ENCODE assay signal across 21 cellular contexts in the genomic region with DNA sequence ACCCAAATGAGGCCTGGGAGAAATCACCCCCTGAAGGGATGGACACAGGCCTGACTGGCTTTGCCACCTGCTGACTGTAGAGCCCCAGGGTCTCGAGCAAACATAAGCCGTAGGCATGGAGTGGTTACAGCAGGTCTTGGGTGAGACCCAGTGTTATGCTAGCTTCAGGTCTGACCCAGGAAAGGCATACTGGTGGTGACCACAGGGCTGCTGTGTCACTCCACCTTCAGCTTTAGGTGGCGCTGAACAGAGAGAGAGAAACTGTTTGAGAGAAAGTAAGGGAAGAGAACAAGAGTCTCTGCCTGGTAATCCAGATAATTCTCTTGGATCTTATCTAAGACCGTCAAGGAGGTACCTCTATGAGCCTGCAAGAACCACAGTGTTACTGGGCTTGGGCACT.
"Had no signal": no experiment of that assay in that cellular context is flagged by ENCODE, and none has a peak within 500 bp of the region (broad histone marks: within the 10 kb centered on the region; RNA-seq: fewer than 3 reads in every experiment).

No MANE protein-coding gene starts in this region.

- H3K27me3 ChIP-seq: SJSA1 had no signal

- H3K27me3 Mint-ChIP-seq: IgD-negative memory B cell had no signal

- H3K36me3 Mint-ChIP-seq: IgD-negative memory B cell had no signal

- H3K4me1 Mint-ChIP-seq: IgD-negative memory B cell had no signal

- H3K27ac Mint-ChIP-seq: IgD-negative memory B cell had no signal

- H3K9ac ChIP-seq: KMS-11 had no signal

- DNase-seq: Kasumi-1, MM.1S, NCI-H1092 treated with DMSO at 0.1 percent for 48 hours, NCI-H1436, NCI-H1694 treated with DMSO at 0.1 percent for 48 hours, NCI-H1930, NCI-H2081, NCI-H2107, NCI-H2227 treated with DMSO at 0.1 percent for 48 hours, NCI-H524 treated with DMSO at 0.1 percent for 48 hours, NCI-H69, NCI-H774, Right ventricle myocardium superior, RPMI8226, SIG-M5 had no signal

- H3K27ac ChIP-seq: KMS-11, SJSA1, SK-N-MC had no signal

- FAIRE-seq: K562, RCC 7860 had no signal

- H3K9me3 Mint-ChIP-seq: IgD-negative memory B cell had no signal

- H3K4me3 ChIP-seq: K562, SJSA1, SK-N-MC had no signal

- H3K4me2 ChIP-seq: KMS-11 had no signal

- H3K4me3 Mint-ChIP-seq: IgD-negative memory B cell had no signal

- H3K36me3 ChIP-seq: SJSA1 had no signal

- ATAC-seq: K562 had no signal

- H3K4me1 ChIP-seq: SJSA1 had no signal
